Comparison of ENCODE assay signal across 19 cellular contexts in the genomic region with DNA sequence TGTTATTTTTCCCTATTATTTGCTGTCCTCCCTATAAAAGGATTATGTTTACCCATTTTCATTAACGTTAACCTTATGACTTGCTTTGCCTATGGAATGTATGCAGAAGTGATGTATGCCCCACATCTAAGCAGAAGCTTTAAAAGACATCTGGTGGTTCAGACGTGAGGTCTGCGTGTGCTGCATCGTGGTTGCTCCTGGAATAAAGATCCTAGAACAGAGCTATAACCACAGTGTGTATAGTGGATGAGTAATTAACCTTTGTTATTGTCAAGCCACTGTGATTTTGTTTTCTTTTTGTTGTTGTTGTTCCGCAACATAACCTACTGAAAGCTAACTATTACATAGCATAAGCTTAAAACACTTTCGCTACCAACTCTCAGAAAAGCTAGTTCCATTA. TPM values are rescaled to one million over a fixed set of nuclear protein-coding genes. Genes with fewer than 3 reads are reported as not detected.
A peak's percentile ranks its signal among the peaks of the same experiment; 100 is the strongest.
DNase-seq lines count a peak whose midpoint lies in the region; ATAC-seq, FAIRE-seq and TF ChIP-seq lines count a peak whose summit lies in the region.
"Had no signal": no experiment of that assay in that cellular context is flagged by ENCODE, and none has a peak within 500 bp of the region (broad histone marks: within the 10 kb centered on the region; RNA-seq: fewer than 3 reads in every experiment).

No MANE protein-coding gene starts in this region.

- H3K79me2 ChIP-seq in astrocyte (ENCODE audit: insufficient read depth, low read length), result no peaks in the 10 kb centered on the region

- no peak overlapping the region for H3K4me3 Mint-ChIP-seq in astrocyte (ENCODE audit: unreplicated experiment)
- H3K4me3 Mint-ChIP-seq: CD4-positive, alpha-beta memory T cell; H9 had no signal

- DNase-seq in D721Med (ENCODE audit: insufficient read length, low spot score) (no peak), H54 (ENCODE audit: insufficient read length, low spot score) (no peak), astrocyte (ENCODE audit: low read depth) (no peak), mesenchymal stem cell (peak; percentile 29), GM19238 (ENCODE audit: insufficient read length, low spot score) (no peak)
- DNase-seq: BE2C; CD4-positive, alpha-beta memory T cell; DMS153; DMS79 treated with DMSO at 0.1 percent for 48 hours; EL; GDM1; GM23248; H9; IMR-90 had no signal

- H2BK120ac ChIP-seq in mesenchymal stem cell (ENCODE audit: low read depth, low read length), result no peak overlapping the region

- H3K27me3 Mint-ChIP-seq in astrocyte (ENCODE audit: low read depth, unreplicated experiment), result no peaks in the 10 kb centered on the region
- H3K27me3 Mint-ChIP-seq: CD4-positive, alpha-beta memory T cell had no signal

- H3K4me3 ChIP-seq in astrocyte (ENCODE audit: insufficient read depth, low read depth, low read length) (no peak overlapping the region), mesenchymal stem cell (ENCODE audit: insufficient read depth in 1 of 2, low read depth in 1 of 2, low read length in 2 of 2) (no peak overlapping the region)
- H3K4me3 ChIP-seq: GM23248 had no signal

- TF ChIP-seq POLR2A in H54 (IDR thresholded peaks at IDR 0.05; ENCODE audit: low read depth, low read length), result no peak

- no peak overlapping the region for H2BK12ac ChIP-seq in mesenchymal stem cell (ENCODE audit: low read length in 2 of 2)

- 77% methylated on average over 4 of the region's 6 CpGs for WGBS in mesenchymal stem cell

- H3K23ac ChIP-seq in mesenchymal stem cell (ENCODE audit: low read length in 2 of 2), result no peak overlapping the region

- no peak overlapping the region for H3K4ac ChIP-seq in mesenchymal stem cell (ENCODE audit: low read depth in 1 of 2, low read length in 2 of 2)

- no peak overlapping the region for H3K18ac ChIP-seq in mesenchymal stem cell (ENCODE audit: low read depth in 1 of 2, low read length in 2 of 2)

- H2AFZ ChIP-seq in astrocyte (ENCODE audit: low read depth, low read length) (no peak overlapping the region), mesenchymal stem cell (ENCODE audit: low read depth, low read length) (no peak overlapping the region)
- H2AFZ ChIP-seq: GM23248 had no signal

- no peak overlapping the region for H2BK15ac ChIP-seq in mesenchymal stem cell (ENCODE audit: low read depth, poor library complexity, severe bottlenecking)

- no peak overlapping the region for H2AK5ac ChIP-seq in mesenchymal stem cell (ENCODE audit: low read length, severe bottlenecking)

- H3K4me1 Mint-ChIP-seq in astrocyte (ENCODE audit: low read depth, unreplicated experiment), result peaks cover 10% of the 10 kb centered on the region
- H3K4me1 Mint-ChIP-seq: CD4-positive, alpha-beta memory T cell had no signal

- ATAC-seq in GM18861 (IDR thresholded peaks at IDR 0.05; ENCODE audit: unreplicated experiment) (no peak), GM21526 (IDR thresholded peaks at IDR 0.05; ENCODE audit: low FRiP score, unreplicated experiment) (no peak)

- H3K9me3 ChIP-seq in astrocyte (ENCODE audit: insufficient read depth, low read depth, low read length), result no peaks in the 10 kb centered on the region
- H3K9me3 ChIP-seq in mesenchymal stem cell (ENCODE audit: control insufficient read depth, low read length), result no peaks in the 10 kb centered on the region
- H3K9me3 ChIP-seq: BE2C had no signal

- H2BK5ac ChIP-seq in mesenchymal stem cell (ENCODE audit: low read depth, low read length, poor library complexity, severe bottlenecking), result no peak overlapping the region

- no peaks in the 10 kb centered on the region for H3K36me3 Mint-ChIP-seq in astrocyte (ENCODE audit: low read depth, unreplicated experiment)

- H3K27ac ChIP-seq in astrocyte (ENCODE audit: low read depth, low read length) (no peak overlapping the region), mesenchymal stem cell (ENCODE audit: low read length, poor library complexity, severe bottlenecking) (no peak overlapping the region)
- H3K27ac ChIP-seq: C4-2B, GM23248 had no signal

- H3K4me2 ChIP-seq in astrocyte (ENCODE audit: low read length) (no peak overlapping the region), mesenchymal stem cell (ENCODE audit: low read length, poor library complexity, severe bottlenecking) (no peak overlapping the region)

- H3K4me1 ChIP-seq in astrocyte (ENCODE audit: insufficient read depth, low read length) (peaks cover 7% of the 10 kb centered on the region), mesenchymal stem cell (ENCODE audit: control insufficient read depth, insufficient read depth, low read depth, low read length) (peaks cover 2% of the 10 kb centered on the region)
- H3K4me1 ChIP-seq: BE2C had no signal

- no peaks in the 10 kb centered on the region for H3K9me3 Mint-ChIP-seq in astrocyte (ENCODE audit: unreplicated experiment)
- H3K9me3 Mint-ChIP-seq: CD4-positive, alpha-beta memory T cell had no signal

- TF ChIP-seq CTCF in D721Med (IDR thresholded peaks at IDR 0.05; ENCODE audit: insufficient read depth, missing control alignments) (no peak), astrocyte (IDR thresholded peaks at IDR 0.05; ENCODE audit: insufficient read depth, low read depth, low read length) (no peak)

- H4K8ac ChIP-seq in mesenchymal stem cell (ENCODE audit: low read length), result no peak overlapping the region

- H3K27me3 ChIP-seq in astrocyte (ENCODE audit: insufficient read depth, low read length), result no peaks in the 10 kb centered on the region
- no peaks in the 10 kb centered on the region for H3K27me3 ChIP-seq in mesenchymal stem cell (ENCODE audit: control insufficient read depth in 1 of 2, insufficient read depth in 1 of 2, low read length in 2 of 2)
- H3K27me3 ChIP-seq: BE2C had no signal

- peak; percentile 16 for FAIRE-seq in D721Med (lab: Jason Lieb, UNC)
- peak; percentile 61 for FAIRE-seq in H54 (lab: Jason Lieb, UNC)
- FAIRE-seq in astrocyte (lab: Jason Lieb, UNC), result no peak
- FAIRE-seq: A204.1, GM12892 had no signal

- H3K79me1 ChIP-seq in mesenchymal stem cell (replicated peaks; ENCODE audit: low read length, poor library complexity, severe bottlenecking), result no peaks in the 10 kb centered on the region

- no peak overlapping the region for H4K91ac ChIP-seq in mesenchymal stem cell (ENCODE audit: low read length)

- peak overlapping the region; percentile 62 for H3K27ac Mint-ChIP-seq in astrocyte (ENCODE audit: unreplicated experiment)
- H3K27ac Mint-ChIP-seq: CD4-positive, alpha-beta memory T cell; H9 had no signal

- H3K9ac ChIP-seq in astrocyte (ENCODE audit: low read length), result no peak overlapping the region
- H3K9ac ChIP-seq in mesenchymal stem cell (ENCODE audit: low read length), result no peak overlapping the region
- H3K9ac ChIP-seq: GM23248 had no signal

- H4K20me1 ChIP-seq in astrocyte (ENCODE audit: insufficient read depth, low read length), result no peaks in the 10 kb centered on the region

- no peaks in the 10 kb centered on the region for H3K36me3 ChIP-seq in astrocyte (ENCODE audit: insufficient read depth, low read length)
- no peaks in the 10 kb centered on the region for H3K36me3 ChIP-seq in mesenchymal stem cell (ENCODE audit: control insufficient read depth in 1 of 2, insufficient read depth in 2 of 2, low read depth in 1 of 2, low read length in 2 of 2)
- H3K36me3 ChIP-seq: BE2C had no signal

- no peak overlapping the region for H3K14ac ChIP-seq in mesenchymal stem cell (ENCODE audit: low read length in 2 of 2)

RNA-seq across cellular contexts. Expression of gene CFAP36, which starts 20.9 kb away (rescaled TPM):
- total RNA-seq in astrocyte, result 23.6 and 28.5 TPM in 2 replicates
- polyA plus RNA-seq in mesenchymal stem cell (2013, experiment 1 of 2), result 39.0 TPM
- polyA plus RNA-seq in mesenchymal stem cell (2013, experiment 2 of 2), result 38.3 TPM
